15 cellular contexts compared by ENCODE assay signal in genomic region chr18:13433685-13434084, GRCh38.
A peak's percentile ranks its signal among the peaks of the same experiment; 100 is the strongest.
DNase-seq lines count a peak whose midpoint lies in the region; ATAC-seq and TF ChIP-seq lines count a peak whose summit lies in the region.
"Had no signal": no experiment of that assay in that cellular context is flagged by ENCODE, and none has a peak within 500 bp of the region (broad histone marks: within the 10 kb centered on the region; RNA-seq: fewer than 3 reads in every experiment).

No MANE protein-coding gene starts in this region.

- H3K27ac ChIP-seq in DND-41 (ENCODE audit: low read length), result 0 out of 2 replicates have a peak overlapping the region, but pooled peaks have one; percentile 15
- peak overlapping the region; percentile 48 to 54 for H3K27ac ChIP-seq in thoracic aorta
- H3K27ac ChIP-seq in substantia nigra (ENCODE audit: low read depth, low read length, poor library complexity, severe bottlenecking), result no peak overlapping the region

- DNase-seq in DND-41 (no peak), HS-27A (ENCODE audit: low read depth) (peak; percentile 5), dermis microvascular lymphatic vessel endothelial cell (ENCODE audit: low read depth in 2 of 2) (peak; percentile 45 to 64), thoracic aorta (ENCODE audit: low spot score) (no peak), hippocampal formation (lab: John Stamatoyannopoulos, UW) (no peak), substantia nigra (lab: John Stamatoyannopoulos, UW) (no peak), NOMO-1 (lab: John Stamatoyannopoulos, UW; ENCODE audit: unreplicated experiment in 2 of 2) (no peak)
- DNase-seq: DMS153, H9, IMR-90, NCI-H1417, NCI-H1930, NCI-H2171, NCI-H510A, SIG-M5 had no signal

- no peak for ATAC-seq in DND-41 (ENCODE audit: insufficient read depth, low read depth)
- ATAC-seq in thoracic aorta (ENCODE audit: insufficient number of reproducible peaks, low FRiP score, low read depth), result no peak

- no peaks in the 10 kb centered on the region for H4K20me1 ChIP-seq in DND-41 (ENCODE audit: insufficient read depth, low read length)

- H3K4me1 ChIP-seq in DND-41 (ENCODE audit: insufficient read depth, low read length) (peaks cover 49% of the 10 kb centered on the region), thoracic aorta (ENCODE audit: control insufficient read depth in 1 of 2, low read depth in 2 of 2) (peaks cover 35 to 69% of the 10 kb centered on the region in 2 donors)

- H3K27me3 ChIP-seq in DND-41 (ENCODE audit: insufficient read depth, low read length, poor library complexity) (no peaks in the 10 kb centered on the region), thoracic aorta (replicated peaks; ENCODE audit: insufficient read depth) (no peaks in the 10 kb centered on the region)

- H3K36me3 ChIP-seq in DND-41 (ENCODE audit: insufficient read depth, low read length) (0 out of 2 replicates have a peak, but pooled peaks cover 6% of the 10 kb centered on the region), thoracic aorta (no peaks in the 10 kb centered on the region)

- no peak overlapping the region for H3K4me2 ChIP-seq in DND-41 (ENCODE audit: insufficient read depth, low read length)

- H2AFZ ChIP-seq in DND-41 (ENCODE audit: low read depth, low read length), result no peak overlapping the region

- TF ChIP-seq CTCF in DND-41 (IDR thresholded peaks at IDR 0.05; ENCODE audit: borderline replicate concordance, extremely low read depth, low read length, poor library complexity, severe bottlenecking) (no peak), thoracic aorta (IDR thresholded peaks at IDR 0.05) (no peak)

- H3K4me3 ChIP-seq in DND-41 (ENCODE audit: low read depth in 1 of 2, low read length in 2 of 2) (no peak overlapping the region), thoracic aorta (no peak overlapping the region)

- H3K79me2 ChIP-seq in DND-41 (ENCODE audit: insufficient read depth, low read length), result peaks cover 24% of the 10 kb centered on the region

- H3K9ac ChIP-seq in DND-41 (ENCODE audit: low read depth, low read length), result no peak overlapping the region

- H3K9me3 ChIP-seq in DND-41 (ENCODE audit: insufficient read depth, low read length, severe bottlenecking) (no peaks in the 10 kb centered on the region), thoracic aorta (no peaks in the 10 kb centered on the region)

Comparison
In these comparisons a context has a peak if more than half of its experiments do, and no peak if none do; other contexts are left out.
1. DNase-seq: peak in HS-27A (single experiment) and dermis microvascular lymphatic vessel endothelial cell (2 of 2); none in DND-41 (single experiment), thoracic aorta (single experiment), hippocampal formation (0 of 2), substantia nigra (0 of 49) and NOMO-1 (0 of 2).